ENCODE assay signal across 16 cellular contexts in genomic region chr12:41924111-41924510, GRCh38.
A peak's percentile ranks its signal among the peaks of the same experiment; 100 is the strongest.
DNase-seq lines count a peak whose midpoint lies in the region; ATAC-seq and TF ChIP-seq lines count a peak whose summit lies in the region.
"Had no signal": no experiment of that assay in that cellular context is flagged by ENCODE, and none has a peak within 500 bp of the region (broad histone marks: within the 10 kb centered on the region; RNA-seq: fewer than 3 reads in every experiment).

No MANE protein-coding gene starts in this region.

- no peak for TF ChIP-seq CTCF in C4-2B (conservative IDR thresholded peaks at IDR 0.05)
- TF ChIP-seq CTCF in ascending aorta (IDR thresholded peaks at IDR 0.05), result no peak
- no peak for TF ChIP-seq CTCF in brain microvascular endothelial cell (IDR thresholded peaks at IDR 0.05; ENCODE audit: low read depth, low read length, missing control alignments)

- no peaks in the 10 kb centered on the region for H3K9me3 ChIP-seq in ascending aorta
- H3K9me3 ChIP-seq: BLaER1 had no signal

- DNase-seq in ascending aorta (ENCODE audit: low spot score in 2 of 2) (no peak), kidney tubule cell (ENCODE audit: low spot score) (peak; percentile 68), renal cortical epithelial cell (ENCODE audit: low read depth) (peak; percentile 30), brain microvascular endothelial cell (no peak), globus pallidus (ENCODE audit: low spot score) (no peak), AG20443 (ENCODE audit: low spot score) (no peak)
- DNase-seq: AML-193; CD4-positive, CD25-positive, alpha-beta regulatory T cell; DMS53; H7 had no signal

- no peak overlapping the region for H3K4me3 ChIP-seq in ascending aorta
- H3K4me3 ChIP-seq in brain microvascular endothelial cell (ENCODE audit: low read depth, low read length), result no peak overlapping the region
- H3K4me3 ChIP-seq: BLaER1, GM12878, GM23338 had no signal

- no peaks in the 10 kb centered on the region for H3K4me1 ChIP-seq in ascending aorta
- H3K4me1 ChIP-seq: BLaER1 had no signal

- intact Hi-C loops in ascending aorta (cut with DNase I), result no loop called here

- no peaks in the 10 kb centered on the region for H3K27me3 ChIP-seq in ascending aorta
- no peaks in the 10 kb centered on the region for H3K27me3 ChIP-seq in brain microvascular endothelial cell (replicated peaks)
- H3K27me3 ChIP-seq: BLaER1 had no signal

- H3K36me3 ChIP-seq in ascending aorta (no peaks in the 10 kb centered on the region), brain microvascular endothelial cell (replicated peaks) (no peaks in the 10 kb centered on the region)
- H3K36me3 ChIP-seq: BLaER1 had no signal

- in situ Hi-C loops in brain microvascular endothelial cell (cut with HindIII; ENCODE audit: low pct_ligation_motif_present, low sequenced_read_pairs), result no loop called here

- H3K27ac ChIP-seq in C4-2B, result peak overlapping the region; percentile 45; the same call in 1 of the 2 replicates
- peak overlapping the region; percentile 26 to 39 for H3K27ac ChIP-seq in ascending aorta
- H3K27ac ChIP-seq in brain microvascular endothelial cell, result no peak overlapping the region
- H3K27ac ChIP-seq: 22Rv1, BLaER1 had no signal

- no peak for ATAC-seq in GM19023 (IDR thresholded peaks at IDR 0.05; ENCODE audit: unreplicated experiment)
- ATAC-seq: GM12878, GM23338 had no signal

Comparison
In these comparisons a context has a peak if more than half of its experiments do, and no peak if none do; other contexts are left out.
1. DNase-seq: peak in kidney tubule cell (single experiment) and renal cortical epithelial cell (single experiment); none in ascending aorta (0 of 2), brain microvascular endothelial cell (single experiment), globus pallidus (single experiment) and AG20443 (single experiment).